20 cellular contexts compared by ENCODE assay signal in genomic region chr22:20272174-20272573, GRCh38.
"Had no signal": no experiment of that assay in that cellular context is flagged by ENCODE, and none has a peak within 500 bp of the region (broad histone marks: within the 10 kb centered on the region; RNA-seq: fewer than 3 reads in every experiment).

No MANE protein-coding gene starts in this region.

- H3K4me3 Mint-ChIP-seq: nephron progenitor cell had no signal

- H3K36me3 Mint-ChIP-seq: naive B cell had no signal

- H3K4me3 ChIP-seq: heart left ventricle, lung, skin epidermis, suprapubic skin, tibial artery, upper lobe of left lung, vagina had no signal

- H3K27me3 ChIP-seq: suprapubic skin, upper lobe of left lung, vagina had no signal

- H3K27ac ChIP-seq: heart left ventricle, skin epidermis, suprapubic skin, tibial artery, upper lobe of left lung, vagina had no signal

- H3K27ac Mint-ChIP-seq: naive B cell, nephron progenitor cell had no signal

- H3K36me3 ChIP-seq: heart left ventricle, suprapubic skin, tibial artery, upper lobe of left lung, vagina had no signal

- DNase-seq: effector memory CD4-positive, alpha-beta T cell; hippocampal formation; left colon; left ventricle myocardium superior; mesendoderm; naive B cell; nephron progenitor cell; stimulated activated CD4-positive, alpha-beta T cell treated with anti-CD3 and anti-CD28 coated beads, Interleukin-12 subunit alpha, Interleukin-12 subunit beta, amount 100 ng/mL, for 4 hours; stimulated activated naive CD4-positive, alpha-beta T cell treated with Interleukin-2 at 50 U/mL for 16 hours; tibial artery had no signal

- ATAC-seq: esophagus mucosa, heart left ventricle, left colon, left ventricle myocardium superior, sciatic nerve had no signal

- H3K9me3 Mint-ChIP-seq: naive B cell, nephron progenitor cell had no signal

- FAIRE-seq: endometrium, frontal cortex had no signal

- H3K9me3 ChIP-seq: heart left ventricle, suprapubic skin, tibial artery, upper lobe of left lung, vagina had no signal
